ENCODE assay signal across 26 cellular contexts in the genomic region with DNA sequence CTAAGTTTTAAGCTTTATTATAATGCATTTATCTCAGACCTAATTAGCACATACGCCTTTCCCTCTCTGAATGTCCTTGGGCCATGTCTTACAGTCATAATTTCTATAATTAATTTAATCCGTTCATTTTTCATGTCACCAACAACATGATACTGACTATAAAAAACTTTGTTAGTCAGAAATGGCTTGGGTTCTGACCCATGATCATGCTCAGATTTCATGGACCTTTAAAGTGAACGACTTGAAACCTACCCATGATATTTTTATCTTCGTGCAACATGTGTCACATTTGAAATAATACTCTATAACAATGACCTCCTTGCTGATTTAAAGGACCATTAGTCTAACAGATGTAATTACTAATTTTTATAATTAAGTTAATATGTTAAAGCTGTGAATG.
"Had no signal": no experiment of that assay in that cellular context is flagged by ENCODE, and none has a peak within 500 bp of the region (broad histone marks: within the 10 kb centered on the region; RNA-seq: fewer than 3 reads in every experiment).

No MANE protein-coding gene starts in this region.

- ATAC-seq: stimulated activated effector memory CD8-positive, alpha-beta T cell treated with anti-CD3 and anti-CD28 coated beads, Interleukin-12 subunit alpha, Interleukin-12 subunit beta, amount 100 ng/mL, for 72 hours; stimulated activated memory B cell treated with anti-CD40 and anti-IgM and Interleukin-4, amounts not matched to agents 10 μg/mL and 1 μg/mL and 100 μg/mL, for 72 hours; stimulated activated naive B cell treated with anti-CD40 and anti-IgM and Interleukin-4, amounts not matched to agents 10 μg/mL and 1 μg/mL and 100 μg/mL, for 72 hours; stimulated activated naive CD8-positive, alpha-beta T cell treated with anti-CD3 and anti-CD28 coated beads, Interleukin-15, amount 100 ng/mL, for 72 hours; stimulated activated naive CD8-positive, alpha-beta T cell treated with anti-CD3 and anti-CD28 coated beads, Interleukin-15, Interleukin-2, amounts not matched to agents 100 U/mL and 50 U/mL, for 24 hours; upper lobe of right lung had no signal

- DNase-seq: stimulated activated CD4-positive, alpha-beta T cell treated with anti-CD3 and anti-CD28 coated beads, Interleukin-2, amount 100 ng/mL, for 48 hours; stimulated activated CD4-positive, alpha-beta T cell treated with anti-CD3 and anti-CD28 coated beads, Interleukin-4, amount 100 ng/mL, for 1 hour; stimulated activated CD4-positive, alpha-beta T cell treated with anti-CD3 and anti-CD28 coated beads, Interleukin-4, amount 100 ng/mL, for 24 hours; stimulated activated CD4-positive, alpha-beta T cell treated with anti-CD3 and anti-CD28 coated beads, Interleukin-4, amount 100 ng/mL, for 4 hours; stimulated activated CD8-positive, alpha-beta memory T cell treated with anti-CD3 and anti-CD28 coated beads, Interleukin-4, amount 100 ng/mL, for 48 hours; stimulated activated naive B cell treated with anti-CD40 and anti-IgM and Interleukin-4, amounts not matched to agents 10 μg/mL and 1 μg/mL and 100 μg/mL, for 72 hours; stimulated activated naive CD4-positive, alpha-beta T cell; stimulated activated naive CD4-positive, alpha-beta T cell treated with Interleukin-2 at 50 U/mL for 16 hours; stimulated activated naive CD8-positive, alpha-beta T cell treated with anti-CD3 and anti-CD28 coated beads, Interleukin-15, amount 100 ng/mL, for 72 hours; stimulated activated naive CD8-positive, alpha-beta T cell treated with anti-CD3 and anti-CD28 coated beads, Interleukin-15, Interleukin-2, amounts not matched to agents 100 U/mL and 50 U/mL, for 24 hours; stomach; substantia nigra; testis; thyroid gland; tibial artery; transverse colon; trophoblast cell; upper lobe of left lung; upper lobe of right lung; uterus had no signal

- H3K36me3 ChIP-seq: stomach, suprapubic skin, thoracic aorta, thyroid gland, tibial artery, tibial nerve, transverse colon, upper lobe of left lung, upper lobe of right lung, uterus, vagina had no signal

- H3K4me1 ChIP-seq: stomach, suprapubic skin, testis, thyroid gland, tibial artery, tibial nerve, transverse colon, upper lobe of left lung, upper lobe of right lung, uterus, vagina had no signal

- H3K4me3 ChIP-seq: stomach, suprapubic skin, testis, thoracic aorta, thyroid gland, tibial artery, tibial nerve, transverse colon, upper lobe of left lung, upper lobe of right lung, uterus, vagina had no signal

- H3K27me3 ChIP-seq: stomach, suprapubic skin, testis, thyroid gland, tibial artery, tibial nerve, transverse colon, upper lobe of left lung, upper lobe of right lung, uterus, vagina had no signal

- H3K27ac ChIP-seq: stomach, suprapubic skin, testis, thoracic aorta, thyroid gland, tibial artery, tibial nerve, transverse colon, upper lobe of left lung, upper lobe of right lung, uterus, vagina had no signal

- H3K9me3 ChIP-seq: testis, thyroid gland, transverse colon, upper lobe of right lung, uterus, vagina had no signal
